Comparison of ENCODE assay signal across 16 cellular contexts in genomic region chr5:150545246-150545645, GRCh38.
"Had no signal": no experiment of that assay in that cellular context is flagged by ENCODE, and none has a peak within 500 bp of the region (broad histone marks: within the 10 kb centered on the region; RNA-seq: fewer than 3 reads in every experiment).

No MANE protein-coding gene starts in this region.

- H3K9me3 ChIP-seq: lower lobe of right lung, ovary, sigmoid colon, stomach, uterus had no signal

- H3K4me1 ChIP-seq: uterus had no signal

- H3K27ac Mint-ChIP-seq: activated naive CD4-positive, alpha-beta T cell treated with anti-CD3 and anti-CD28 coated beads, Interleukin-2, amount 10 ng/mL, durations not matched to agents 7 days and 5 days; activated naive CD8-positive, alpha-beta T cell treated with anti-CD3 and anti-CD28 coated beads, Interleukin-2, amount 10 ng/mL, durations not matched to agents 7 days and 5 days; activated T-helper 1 cell treated with anti-CD3 and anti-CD28 coated beads, Interleukin-12 subunit alpha, Interleukin-12 subunit beta, Interleukin-2, Interleukin-4 antibody, amounts not matched to agents 30 ng/mL and 10 ng/mL and 1 ng/mL, durations not matched to agents 14 hours and 24 hours and 36 hours; endodermal cell; natural killer cell treated with Interleukin-12 subunit alpha and Interleukin-12 subunit beta and Interleukin-15 and Interleukin-18, amount 100 ng/mL, for 72 hours; progenitor cell of endocrine pancreas; T-cell; T-helper 2 cell treated with Interferon-gamma antibody and Interleukin-4, amounts not matched to agents 5 μg/mL and 100 μg/mL, for 36 hours had no signal

- H3K27ac ChIP-seq: foreskin keratinocyte, lower lobe of right lung, ovary, sigmoid colon, uterus had no signal

- H3K4me1 Mint-ChIP-seq: activated naive CD4-positive, alpha-beta T cell treated with anti-CD3 and anti-CD28 coated beads, Interleukin-2, amount 10 ng/mL, durations not matched to agents 7 days and 5 days; activated naive CD8-positive, alpha-beta T cell treated with anti-CD3 and anti-CD28 coated beads, Interleukin-2, amount 10 ng/mL, durations not matched to agents 7 days and 5 days; endodermal cell; stimulated activated naive B cell treated with anti-CD40 and anti-IgM and Interleukin-4, amounts not matched to agents 10 μg/mL and 1 μg/mL and 100 μg/mL, for 72 hours; T-cell had no signal

- DNase-seq: foreskin keratinocyte had no signal

- H3K27me3 ChIP-seq: foreskin keratinocyte, ovary, sigmoid colon, stomach, uterus had no signal

- H3K9me3 Mint-ChIP-seq: activated naive CD4-positive, alpha-beta T cell treated with anti-CD3 and anti-CD28 coated beads, Interleukin-2, amount 10 ng/mL, durations not matched to agents 7 days and 5 days; activated naive CD8-positive, alpha-beta T cell treated with anti-CD3 and anti-CD28 coated beads, Interleukin-2, amount 10 ng/mL, durations not matched to agents 7 days and 5 days; activated T-helper 1 cell treated with anti-CD3 and anti-CD28 coated beads, Interleukin-12 subunit alpha, Interleukin-12 subunit beta, Interleukin-2, Interleukin-4 antibody, amounts not matched to agents 30 ng/mL and 10 ng/mL and 1 ng/mL, durations not matched to agents 14 hours and 24 hours and 36 hours; endodermal cell; natural killer cell treated with Interleukin-12 subunit alpha and Interleukin-12 subunit beta and Interleukin-15 and Interleukin-18, amount 100 ng/mL, for 72 hours; stimulated activated naive B cell treated with anti-CD40 and anti-IgM and Interleukin-4, amounts not matched to agents 10 μg/mL and 1 μg/mL and 100 μg/mL, for 72 hours; T-cell; T-helper 2 cell treated with Interferon-gamma antibody and Interleukin-4, amounts not matched to agents 5 μg/mL and 100 μg/mL, for 36 hours had no signal

- H3K4me3 Mint-ChIP-seq: activated naive CD4-positive, alpha-beta T cell treated with anti-CD3 and anti-CD28 coated beads, Interleukin-2, amount 10 ng/mL, durations not matched to agents 7 days and 5 days; activated naive CD8-positive, alpha-beta T cell treated with anti-CD3 and anti-CD28 coated beads, Interleukin-2, amount 10 ng/mL, durations not matched to agents 7 days and 5 days; activated T-helper 1 cell treated with anti-CD3 and anti-CD28 coated beads, Interleukin-12 subunit alpha, Interleukin-12 subunit beta, Interleukin-2, Interleukin-4 antibody, amounts not matched to agents 30 ng/mL and 10 ng/mL and 1 ng/mL, durations not matched to agents 14 hours and 24 hours and 36 hours; endodermal cell; natural killer cell treated with Interleukin-12 subunit alpha and Interleukin-12 subunit beta and Interleukin-15 and Interleukin-18, amount 100 ng/mL, for 72 hours; stimulated activated naive B cell treated with anti-CD40 and anti-IgM and Interleukin-4, amounts not matched to agents 10 μg/mL and 1 μg/mL and 100 μg/mL, for 72 hours; T-cell; T-helper 2 cell treated with Interferon-gamma antibody and Interleukin-4, amounts not matched to agents 5 μg/mL and 100 μg/mL, for 36 hours had no signal

- H3K36me3 ChIP-seq: ovary, uterus had no signal

- H3K27me3 Mint-ChIP-seq: natural killer cell treated with Interleukin-12 subunit alpha and Interleukin-12 subunit beta and Interleukin-15 and Interleukin-18, amount 100 ng/mL, for 72 hours; progenitor cell of endocrine pancreas; stimulated activated naive B cell treated with anti-CD40 and anti-IgM and Interleukin-4, amounts not matched to agents 10 μg/mL and 1 μg/mL and 100 μg/mL, for 72 hours; T-cell had no signal

- H3K36me3 Mint-ChIP-seq: activated naive CD4-positive, alpha-beta T cell treated with anti-CD3 and anti-CD28 coated beads, Interleukin-2, amount 10 ng/mL, durations not matched to agents 7 days and 5 days; activated naive CD8-positive, alpha-beta T cell treated with anti-CD3 and anti-CD28 coated beads, Interleukin-2, amount 10 ng/mL, durations not matched to agents 7 days and 5 days; natural killer cell treated with Interleukin-12 subunit alpha and Interleukin-12 subunit beta and Interleukin-15 and Interleukin-18, amount 100 ng/mL, for 72 hours; T-cell had no signal

- H3K4me2 ChIP-seq: smooth muscle cell had no signal

- H3K4me3 ChIP-seq: lower lobe of right lung, ovary, sigmoid colon, smooth muscle cell, stomach, uterus had no signal
